Comparison of ENCODE assay signal across 8 cellular contexts in genomic region chr15:75346796-75347221, GRCh38. TPM values are rescaled to one million over a fixed set of nuclear protein-coding genes. Genes with fewer than 3 reads are reported as not detected.
DNase-seq lines count a peak whose midpoint lies in the region; ATAC-seq, FAIRE-seq and TF ChIP-seq lines count a peak whose summit lies in the region.

TSS of gene NEIL1 (plus strand) at chr15:75347039. CDS start at chr15:75348906, 1,867 bp downstream.

- WGBS in HepG2 (ENCODE audit: low lambda C conversion rate): 10% methylated on average over 18 of the region's 20 CpGs

- H3K27me3 ChIP-seq in brain microvascular endothelial cell (replicated peaks) (no peaks in the 10 kb centered on the region), HepG2 (ENCODE audit: control insufficient read depth in 1 of 2, insufficient read depth in 2 of 2, low read length in 2 of 2) (no peaks in the 10 kb centered on the region)

- no peak for DNase-seq in stimulated activated naive CD8-positive, alpha-beta T cell treated with anti-CD3 and anti-CD28 coated beads, Interleukin-15, Interleukin-2, amounts not matched to agents 100 U/mL and 50 U/mL, for 24 hours
- DNase-seq in brain microvascular endothelial cell: no peak
- DNase-seq in HepG2 (ENCODE audit: low spot score): no peak
- peak; percentile 16 for DNase-seq in superior temporal gyrus (ENCODE audit: extremely low spot score)
- DNase-seq in GM10248 (ENCODE audit: extremely low spot score): no peak
- DNase-seq in HT-29 (ENCODE audit: low spot score): no peak

- H3K4me2 ChIP-seq in HepG2 (ENCODE audit: low read depth, low read length): peak within 1 kb of the TSS; percentile 94

- no peak for TF ChIP-seq RAD21 in HepG2 (CRISPR knock-in tag; IDR thresholded peaks at IDR 0.05)

- POLR2A ChIA-PET in HepG2 (lab: Yijun Ruan, JAX): interaction anchor here (1.1 to 2.4 kb wide), 4 partner anchors 12 to 105 kb away, joined by 3 to 42 read pairs (median 6); partner anchors contain the start of genes COMMD4, MAN2C1 and SIN3A
- POLR2A ChIA-PET in GM10248 (lab: Yijun Ruan, JAX): interaction anchor here (0.6 kb wide), 1 partner anchor 103 kb away, joined by 3 read pairs; no protein-coding TSS in a partner anchor

- ATAC-seq in stimulated activated naive CD8-positive, alpha-beta T cell treated with anti-CD3 and anti-CD28 coated beads, Interleukin-15, Interleukin-2, amounts not matched to agents 100 U/mL and 50 U/mL, for 24 hours: no peak
- ATAC-seq in HepG2 (peak; percentile 11), GM19351 (IDR thresholded peaks at IDR 0.05; ENCODE audit: unreplicated experiment) (no peak)

- H2AFZ ChIP-seq in HepG2 (ENCODE audit: low read length): peak within 1 kb of the TSS; percentile 80

- H3K79me2 ChIP-seq in HepG2 (ENCODE audit: insufficient read depth, low read length): no peaks in the 10 kb centered on the region

- no peak; a peak in 1 of 4 replicates for TF ChIP-seq POLR2A in HepG2 (IDR thresholded peaks at IDR 0.05; ENCODE audit: insufficient read depth in 1 of 2, low read depth in 2 of 2, low read length in 2 of 2)

- CTCF ChIA-PET in HepG2 (lab: Yijun Ruan, JAX; ENCODE audit: low intra/inter-chr PET ratio, low total read pairs) (no interaction called here), GM10248 (lab: Yijun Ruan, JAX) (interaction anchor here (4.9 kb wide), 1 partner anchor 21 kb away, joined by 23 read pairs; the partner anchor contains the start of gene MAN2C1)

- peaks cover 4% of the 10 kb centered on the region for H3K27me3 Mint-ChIP-seq in stimulated activated naive CD8-positive, alpha-beta T cell treated with anti-CD3 and anti-CD28 coated beads, Interleukin-15, Interleukin-2, amounts not matched to agents 100 ng/mL and 50 ng/mL, for 24 hours

- no peaks in the 10 kb centered on the region for H4K20me1 ChIP-seq in HepG2 (ENCODE audit: insufficient read depth, low read length)

- H3K4me3 ChIP-seq in brain microvascular endothelial cell (ENCODE audit: low read depth, low read length) (peak within 1 kb of the TSS; percentile 65), HepG2 (replicated peaks in 1 of 3; ENCODE audit: insufficient read depth in 1 of 3, low read depth in 2 of 3, low read length in 3 of 3) (peak within 1 kb of the TSS; percentile 70 to 96 (median 94))

- H3K9me3 Mint-ChIP-seq in stimulated activated naive CD8-positive, alpha-beta T cell treated with anti-CD3 and anti-CD28 coated beads, Interleukin-15, Interleukin-2, amounts not matched to agents 100 ng/mL and 50 ng/mL, for 24 hours: peaks cover 6% of the 10 kb centered on the region

- no peak within 1 kb of the TSS for H3K27ac ChIP-seq in brain microvascular endothelial cell
- H3K27ac ChIP-seq in HepG2 (ENCODE audit: extremely low read length, insufficient read depth, low read length): peak within 1 kb of the TSS; percentile 47

- in situ Hi-C loops in brain microvascular endothelial cell (cut with HindIII; ENCODE audit: low pct_ligation_motif_present, low sequenced_read_pairs) (no loop called here), HepG2 (cut with HindIII; ENCODE audit: extremely low pct_ligation_motif_present, low pct_unique_long_range_greater_than_20kb) (no loop called here)

- TF ChIP-seq CTCF in brain microvascular endothelial cell (IDR thresholded peaks at IDR 0.05; ENCODE audit: low read depth, low read length, missing control alignments) (no peak), HepG2 (CRISPR knock-in tag; IDR thresholded peaks at IDR 0.05) (no peak), GM10248 (IDR thresholded peaks at IDR 0.05; ENCODE audit: control extremely low read depth, extremely low read depth, low read depth, missing control alignments) (no peak)

- H3K4me1 ChIP-seq in HepG2 (ENCODE audit: insufficient read depth, low read length): peaks cover 12% of the 10 kb centered on the region

- H3K36me3 Mint-ChIP-seq in stimulated activated naive CD8-positive, alpha-beta T cell treated with anti-CD3 and anti-CD28 coated beads, Interleukin-15, Interleukin-2, amounts not matched to agents 100 ng/mL and 50 ng/mL, for 24 hours (ENCODE audit: low read depth): peaks cover 13% of the 10 kb centered on the region

- H3K9ac ChIP-seq in HepG2 (ENCODE audit: insufficient read depth, low read depth, low read length): peak within 1 kb of the TSS; percentile 81

- peak within 1 kb of the TSS; percentile 68 for H3K4me3 Mint-ChIP-seq in stimulated activated naive CD8-positive, alpha-beta T cell treated with anti-CD3 and anti-CD28 coated beads, Interleukin-15, Interleukin-2, amounts not matched to agents 100 ng/mL and 50 ng/mL, for 24 hours

- H3K27ac Mint-ChIP-seq in stimulated activated naive CD8-positive, alpha-beta T cell treated with anti-CD3 and anti-CD28 coated beads, Interleukin-15, Interleukin-2, amounts not matched to agents 100 ng/mL and 50 ng/mL, for 24 hours: no peak within 1 kb of the TSS

- no peak for FAIRE-seq in HepG2 (lab: Jason Lieb, UNC)

- TF ChIP-seq EP300 in HepG2 (IDR thresholded peaks at IDR 0.05; ENCODE audit: low read depth in 2 of 2, low read length in 2 of 2): no peak
- TF ChIP-seq EP300 in HepG2 (CRISPR knock-in tag; IDR thresholded peaks at IDR 0.05; ENCODE audit: borderline replicate concordance): no peak

- BruUV-seq in HepG2 (replicated peaks; lab: Mats Ljungman, UMichigan): TSS peak; percentile 55

- no peaks in the 10 kb centered on the region for H3K9me3 ChIP-seq in HepG2 (ENCODE audit: low read length)

- peaks cover 36% of the 10 kb centered on the region for H3K4me1 Mint-ChIP-seq in stimulated activated naive CD8-positive, alpha-beta T cell treated with anti-CD3 and anti-CD28 coated beads, Interleukin-15, Interleukin-2, amounts not matched to agents 100 ng/mL and 50 ng/mL, for 24 hours (ENCODE audit: low read depth)

- intact Hi-C loops in HepG2 (cut with micrococcal nuclease; ENCODE audit: unreplicated experiment): loop anchor here (1.0 kb wide), 1 partner anchor 20 kb away; no protein-coding TSS in a partner anchor

- H3K36me3 ChIP-seq in brain microvascular endothelial cell (replicated peaks): no peaks in the 10 kb centered on the region
- H3K36me3 ChIP-seq in HepG2 (replicated peaks in 1 of 2; ENCODE audit: control insufficient read depth in 1 of 2, insufficient read depth in 2 of 2, low read length in 2 of 2): no peaks in the 10 kb centered on the region

TF ChIP-seq in HepG2, 621 proteins besides CTCF, POLR2A, EP300 and RAD21 (continues in another document):
- TF ChIP-seq KDM1A (CRISPR knock-in tag; IDR thresholded peaks at IDR 0.05) (0 out of 2 replicates have a peak, but pooled peaks have one; percentile 15), ETV5 (CRISPR knock-in tag; IDR thresholded peaks at IDR 0.05; ENCODE audit: borderline replicate concordance) (0 out of 2 replicates have a peak, but pooled peaks have one; percentile 7), MLXIP (CRISPR knock-in tag; IDR thresholded peaks at IDR 0.05; ENCODE audit: borderline replicate concordance) (no peak), SATB2 (CRISPR knock-in tag; IDR thresholded peaks at IDR 0.05) (no peak)

RNA-seq across cellular contexts. Expression of gene NEIL1, which starts in this region (rescaled TPM):
- total RNA-seq in HepG2 (2016; rRNA removed; fragmentation: Illumina TruSeq; extraction: Trizol): 3.7 and 10.4 TPM in 2 replicates
- 1.4 and 1.7 TPM in 2 replicates for total RNA-seq in HepG2 (2016; cell fraction: cytosol; rRNA removed; fragmentation: Illumina TruSeq; extraction: Trizol; ENCODE audit: low read depth)
- 3.3 and 9.7 TPM in 2 replicates for total RNA-seq in HepG2 (2016; cell fraction: insoluble cytoplasmic fraction; rRNA removed; fragmentation: Illumina TruSeq; extraction: Trizol)
- 1.2 and 1.6 TPM in 2 replicates for total RNA-seq in HepG2 (2016; cell fraction: membrane; rRNA removed; fragmentation: Illumina TruSeq; extraction: Trizol)
- 11.2 and 13.2 TPM in 2 replicates for total RNA-seq in HepG2 (2016; cell fraction: nucleus; rRNA removed; fragmentation: Illumina TruSeq; extraction: Trizol)
- polyA plus RNA-seq in HepG2 (2011; rRNA removed): 15.5 and 20.8 TPM in 2 replicates
- polyA plus RNA-seq in HepG2 (2011; cell fraction: cytosol; rRNA removed): 2.3 and 5.2 TPM in 2 replicates
- 173 and 186 TPM in 2 replicates for polyA plus RNA-seq in HepG2 (2011; cell fraction: nucleus; rRNA removed)
- polyA plus RNA-seq in HepG2 (2012): 12.7 and 12.8 TPM in 2 replicates
- 0.59 and 0.62 TPM in 2 replicates for polyA plus RNA-seq in HepG2 (2016; cell fraction: cytosol; fragmentation: Illumina TruSeq; extraction: Trizol; ENCODE audit: low read depth)
- polyA plus RNA-seq in HepG2 (2016; cell fraction: insoluble cytoplasmic fraction; fragmentation: Illumina TruSeq; extraction: Trizol; ENCODE audit: low read depth): 2.5 and 3.3 TPM in 2 replicates
- 0.81 and 1.0 TPM in 2 replicates for polyA plus RNA-seq in HepG2 (2016; cell fraction: membrane; fragmentation: Illumina TruSeq; extraction: Trizol; ENCODE audit: low read depth)
- 42.4 and 44.3 TPM in 2 replicates for polyA plus RNA-seq in HepG2 (2016; cell fraction: nucleus; fragmentation: Illumina TruSeq; extraction: Trizol; ENCODE audit: insufficient read depth, low read depth)
- 3.1 and 11.3 TPM in 2 replicates for polyA minus RNA-seq in HepG2 (2011; rRNA and poly(A)+ RNA removed; ENCODE audit: low replicate concordance)
- 2.1 and 3.2 TPM in 2 replicates for polyA minus RNA-seq in HepG2 (2011; cell fraction: cytosol; rRNA and poly(A)+ RNA removed)
- 13.9 and 19.4 TPM in 2 replicates for polyA minus RNA-seq in HepG2 (2011; cell fraction: nucleus; rRNA and poly(A)+ RNA removed)
- total RNA-seq in HT-29 (2014; rRNA removed; shearing (Covaris generic)): 1.3 and 2.7 TPM in 2 replicates
